ENCODE assay signal across 1 cellular context in genomic region chr7:2420216-2420933, GRCh38.
TF ChIP-seq lines count a peak whose summit lies in the region.

No MANE protein-coding gene starts in this region.

TF ChIP-seq in K562, 482 proteins besides CTCF, POLR2A, EP300 and RAD21:
- TF ChIP-seq ZNF121 (CRISPR knock-in tag; conservative IDR thresholded peaks at IDR 0.05) (peak; percentile 81), ZNF146 (CRISPR knock-in tag; IDR thresholded peaks at IDR 0.05; ENCODE audit: unreplicated experiment) (no peak)
